15 cellular contexts compared by ENCODE assay signal in genomic region chr15:28992996-28993719, GRCh38.
DNase-seq lines count a peak whose midpoint lies in the region; ATAC-seq, FAIRE-seq and TF ChIP-seq lines count a peak whose summit lies in the region.
"Had no signal": no experiment of that assay in that cellular context is flagged by ENCODE, and none has a peak within 500 bp of the region (broad histone marks: within the 10 kb centered on the region; RNA-seq: fewer than 3 reads in every experiment).

No MANE protein-coding gene starts in this region.

- H3K4me3 ChIP-seq in HepG2 (replicated peaks in 1 of 3; ENCODE audit: insufficient read depth in 1 of 3, low read depth in 2 of 3, low read length in 3 of 3) = no peak overlapping the region
- H3K4me3 ChIP-seq: MG63, mucosa of descending colon, upper lobe of left lung had no signal

- intact Hi-C loops in HepG2 (cut with micrococcal nuclease; ENCODE audit: unreplicated experiment) = no loop called here

- DNase-seq in activated CD4-positive, alpha-beta T cell treated with anti-CD3 and anti-CD28 coated beads, Interleukin-2, amount 10 ng/mL, durations not matched to agents 7 days and 5 days = no peak
- no peak for DNase-seq in activated CD4-positive, alpha-beta T cell treated with anti-CD3 and anti-CD28 coated beads for 1 hour
- DNase-seq in astrocyte of the hippocampus (ENCODE audit: low read depth, low spot score) = peak; percentile 70
- DNase-seq in hepatic stellate cell (ENCODE audit: low spot score) = peak; percentile 38
- no peak for DNase-seq in stimulated activated effector memory CD8-positive, alpha-beta T cell treated with anti-CD3 and anti-CD28 coated beads, Interleukin-12 subunit alpha, Interleukin-12 subunit beta, amount 100 ng/mL, for 72 hours (ENCODE audit: low spot score in 2 of 2)
- no peak for DNase-seq in HepG2 (ENCODE audit: low spot score)
- no peak for DNase-seq in stimulated activated CD4-positive, alpha-beta T cell treated with anti-CD3 and anti-CD28 coated beads, Interleukin-2, amount 100 ng/mL, for 48 hours
- no peak for DNase-seq in GM13976 (ENCODE audit: low spot score)
- DNase-seq: 8988T, MG63, mucosa of descending colon, NCI-H345 had no signal

- no peak overlapping the region for H3K4me2 ChIP-seq in HepG2 (ENCODE audit: low read depth, low read length)

- BruUV-seq in HepG2 (replicated peaks; lab: Mats Ljungman, UMichigan) = no TSS peak

- H2AFZ ChIP-seq in HepG2 (ENCODE audit: low read length) = no peak overlapping the region

- TF ChIP-seq POLR2A in HepG2 (IDR thresholded peaks at IDR 0.05; ENCODE audit: insufficient read depth in 1 of 2, low read depth in 2 of 2, low read length in 2 of 2) = no peak

- no peak for FAIRE-seq in HepG2 (lab: Jason Lieb, UNC)

- no peak overlapping the region for H3K9ac ChIP-seq in HepG2 (ENCODE audit: insufficient read depth, low read depth, low read length)

- no peaks in the 10 kb centered on the region for H3K4me1 ChIP-seq in HepG2 (ENCODE audit: insufficient read depth, low read length)
- H3K4me1 ChIP-seq: upper lobe of left lung had no signal

- H3K27ac ChIP-seq in HepG2 (ENCODE audit: extremely low read length, insufficient read depth, low read length) = no peak overlapping the region
- H3K27ac ChIP-seq: HL-60, RWPE1, upper lobe of left lung had no signal

- H4K20me1 ChIP-seq in HepG2 (ENCODE audit: insufficient read depth, low read length) = no peaks in the 10 kb centered on the region

- POLR2A ChIA-PET in activated CD4-positive, alpha-beta T cell treated with anti-CD3 and anti-CD28 coated beads, Interleukin-2, amount 10 ng/mL, durations not matched to agents 7 days and 5 days (lab: Charles Lee) = no interaction called here
- POLR2A ChIA-PET in HepG2 (lab: Yijun Ruan, JAX) = no interaction called here

- peaks cover 29% of the 10 kb centered on the region for H3K4me1 Mint-ChIP-seq in activated CD4-positive, alpha-beta T cell treated with anti-CD3 and anti-CD28 coated beads, Interleukin-2, amount 10 ng/mL, durations not matched to agents 7 days and 5 days
- H3K4me1 Mint-ChIP-seq in stimulated activated effector memory CD8-positive, alpha-beta T cell treated with anti-CD3 and anti-CD28 coated beads, Interleukin-12 subunit alpha, Interleukin-12 subunit beta, amount 100 ng/mL, for 72 hours = peaks cover 15% of the 10 kb centered on the region

- no peaks in the 10 kb centered on the region for H3K36me3 ChIP-seq in HepG2 (replicated peaks in 1 of 2; ENCODE audit: control insufficient read depth in 1 of 2, insufficient read depth in 2 of 2, low read length in 2 of 2)
- H3K36me3 ChIP-seq: MG63, upper lobe of left lung had no signal

- WGBS in HepG2 (ENCODE audit: low lambda C conversion rate) = 41% methylated on average over 11 of the region's 12 CpGs

- no peaks in the 10 kb centered on the region for H3K27me3 ChIP-seq in HepG2 (ENCODE audit: control insufficient read depth in 1 of 2, insufficient read depth in 2 of 2, low read length in 2 of 2)
- H3K27me3 ChIP-seq: MG63, upper lobe of left lung had no signal

- TF ChIP-seq CTCF in HepG2 (CRISPR knock-in tag; IDR thresholded peaks at IDR 0.05) (no peak), GM13976 (IDR thresholded peaks at IDR 0.05; ENCODE audit: borderline replicate concordance, control extremely low read depth, extremely low read depth, insufficient read depth, missing control alignments) (no peak)

- no peak overlapping the region for H3K4me3 Mint-ChIP-seq in activated CD4-positive, alpha-beta T cell treated with anti-CD3 and anti-CD28 coated beads, Interleukin-2, amount 10 ng/mL, durations not matched to agents 7 days and 5 days
- no peak overlapping the region for H3K4me3 Mint-ChIP-seq in stimulated activated effector memory CD8-positive, alpha-beta T cell treated with anti-CD3 and anti-CD28 coated beads, Interleukin-12 subunit alpha, Interleukin-12 subunit beta, amount 100 ng/mL, for 72 hours

- no peaks in the 10 kb centered on the region for H3K36me3 Mint-ChIP-seq in activated CD4-positive, alpha-beta T cell treated with anti-CD3 and anti-CD28 coated beads, Interleukin-2, amount 10 ng/mL, durations not matched to agents 7 days and 5 days (ENCODE audit: low read depth)
- H3K36me3 Mint-ChIP-seq in stimulated activated effector memory CD8-positive, alpha-beta T cell treated with anti-CD3 and anti-CD28 coated beads, Interleukin-12 subunit alpha, Interleukin-12 subunit beta, amount 100 ng/mL, for 72 hours = no peaks in the 10 kb centered on the region

- H3K27ac Mint-ChIP-seq in activated CD4-positive, alpha-beta T cell treated with anti-CD3 and anti-CD28 coated beads, Interleukin-2, amount 10 ng/mL, durations not matched to agents 7 days and 5 days = peak overlapping the region; percentile 20
- H3K27ac Mint-ChIP-seq in stimulated activated effector memory CD8-positive, alpha-beta T cell treated with anti-CD3 and anti-CD28 coated beads, Interleukin-12 subunit alpha, Interleukin-12 subunit beta, amount 100 ng/mL, for 72 hours = peak overlapping the region; percentile 64

- H3K79me2 ChIP-seq in HepG2 (ENCODE audit: insufficient read depth, low read length) = no peaks in the 10 kb centered on the region

- H3K9me3 ChIP-seq in HepG2 (ENCODE audit: low read length) = no peaks in the 10 kb centered on the region
- H3K9me3 ChIP-seq: MG63, mucosa of descending colon, upper lobe of left lung had no signal

- TF ChIP-seq EP300 in HepG2 (IDR thresholded peaks at IDR 0.05; ENCODE audit: low read depth in 2 of 2, low read length in 2 of 2) (no peak), HepG2 (CRISPR knock-in tag; IDR thresholded peaks at IDR 0.05; ENCODE audit: borderline replicate concordance) (no peak)

- CTCF ChIA-PET in activated CD4-positive, alpha-beta T cell treated with anti-CD3 and anti-CD28 coated beads, Interleukin-2, amount 10 ng/mL, durations not matched to agents 7 days and 5 days (lab: Charles Lee) = interaction anchor here (0.8 kb wide), 2 partner anchors 45 to 105 kb away, joined by 3 read pairs; no protein-coding TSS in a partner anchor
- CTCF ChIA-PET in HepG2 (lab: Yijun Ruan, JAX; ENCODE audit: low intra/inter-chr PET ratio, low total read pairs) = no interaction called here

- H3K9me3 Mint-ChIP-seq in activated CD4-positive, alpha-beta T cell treated with anti-CD3 and anti-CD28 coated beads, Interleukin-2, amount 10 ng/mL, durations not matched to agents 7 days and 5 days = no peaks in the 10 kb centered on the region
- H3K9me3 Mint-ChIP-seq in stimulated activated effector memory CD8-positive, alpha-beta T cell treated with anti-CD3 and anti-CD28 coated beads, Interleukin-12 subunit alpha, Interleukin-12 subunit beta, amount 100 ng/mL, for 72 hours = no peaks in the 10 kb centered on the region

- in situ Hi-C loops in HepG2 (cut with HindIII; ENCODE audit: extremely low pct_ligation_motif_present, low pct_unique_long_range_greater_than_20kb) (no loop called here), GM13976 (cut with MboI; ENCODE audit: low sequenced_read_pairs, unreplicated experiment) (no loop called here)

- H3K27me3 Mint-ChIP-seq in activated CD4-positive, alpha-beta T cell treated with anti-CD3 and anti-CD28 coated beads, Interleukin-2, amount 10 ng/mL, durations not matched to agents 7 days and 5 days = no peaks in the 10 kb centered on the region

- ATAC-seq in stimulated activated effector memory CD8-positive, alpha-beta T cell treated with anti-CD3 and anti-CD28 coated beads, Interleukin-12 subunit alpha, Interleukin-12 subunit beta, amount 100 ng/mL, for 72 hours = no peak
- ATAC-seq in HepG2 = no peak
- ATAC-seq: mucosa of descending colon had no signal

- no peak for TF ChIP-seq RAD21 in HepG2 (CRISPR knock-in tag; IDR thresholded peaks at IDR 0.05)

TF ChIP-seq in HepG2, 621 proteins besides CTCF, POLR2A, EP300 and RAD21:
- no peak for TF ChIP-seq BCL6 (CRISPR knock-in tag; IDR thresholded peaks at IDR 0.05)
- TF ChIP-seq ISL2 (CRISPR knock-in tag; IDR thresholded peaks at IDR 0.05) = no peak
- no peak for TF ChIP-seq EZH2 (conservative IDR thresholded peaks at IDR 0.05; ENCODE audit: low read depth, low read length)
- TF ChIP-seq ZNF747 (CRISPR knock-in tag; IDR thresholded peaks at IDR 0.05; ENCODE audit: borderline replicate concordance) = no peak
- no peak for TF ChIP-seq NBN (conservative IDR thresholded peaks at IDR 0.05)
- TF ChIP-seq ZNF780A (CRISPR knock-in tag; IDR thresholded peaks at IDR 0.05) = no peak
- TF ChIP-seq MXI1 (IDR thresholded peaks at IDR 0.05; ENCODE audit: borderline replicate concordance, low read depth, low read length) = no peak
- no peak for TF ChIP-seq ZNF704 (CRISPR knock-in tag; IDR thresholded peaks at IDR 0.05; ENCODE audit: borderline replicate concordance)
- TF ChIP-seq ZNF282 (IDR thresholded peaks at IDR 0.05; ENCODE audit: partially characterized antibody) = no peak
- TF ChIP-seq ZNF781 (CRISPR knock-in tag; IDR thresholded peaks at IDR 0.05; ENCODE audit: borderline replicate concordance, not compliant biosample characterization) = no peak
- no peak for TF ChIP-seq CREM (IDR thresholded peaks at IDR 0.05)
- no peak for TF ChIP-seq CREM (CRISPR knock-in tag; IDR thresholded peaks at IDR 0.05)
- TF ChIP-seq, protein P1, sequence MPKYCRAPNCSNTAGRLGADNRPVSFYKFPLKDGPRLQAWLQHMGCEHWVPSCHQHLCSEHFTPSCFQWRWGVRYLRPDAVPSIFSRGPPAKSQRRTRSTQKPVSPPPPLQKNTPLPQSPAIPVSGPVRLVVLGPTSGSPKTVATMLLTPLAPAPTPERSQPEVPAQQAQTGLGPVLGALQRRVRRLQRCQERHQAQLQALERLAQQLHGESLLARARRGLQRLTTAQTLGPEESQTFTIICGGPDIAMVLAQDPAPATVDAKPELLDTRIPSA (CRISPR knock-in tag; IDR thresholded peaks at IDR 0.05; ENCODE audit: borderline replicate concordance) = no peak

Comparison
In these comparisons a context has a peak if more than half of its experiments do, and no peak if none do; other contexts are left out.
1. DNase-seq: peak in astrocyte of the hippocampus (single experiment) and hepatic stellate cell (single experiment); none in activated CD4-positive, alpha-beta T cell treated with anti-CD3 and anti-CD28 coated beads, Interleukin-2, amount 10 ng/mL, durations not matched to agents 7 days and 5 days (single experiment), activated CD4-positive, alpha-beta T cell treated with anti-CD3 and anti-CD28 coated beads for 1 hour (single experiment), stimulated activated effector memory CD8-positive, alpha-beta T cell treated with anti-CD3 and anti-CD28 coated beads, Interleukin-12 subunit alpha, Interleukin-12 subunit beta, amount 100 ng/mL, for 72 hours (0 of 2), HepG2 (single experiment), stimulated activated CD4-positive, alpha-beta T cell treated with anti-CD3 and anti-CD28 coated beads, Interleukin-2, amount 100 ng/mL, for 48 hours (0 of 2) and GM13976 (single experiment).